Comparison of ENCODE assay signal across 8 cellular contexts in genomic region chr9:104927912-104928740, GRCh38. TPM values are rescaled to one million over a fixed set of nuclear protein-coding genes. Genes with fewer than 3 reads are reported as not detected.
DNase-seq lines count a peak whose midpoint lies in the region; ATAC-seq and TF ChIP-seq lines count a peak whose summit lies in the region.

TSS of gene ABCA1 (minus strand) at chr9:104928155. CDS start at chr9:104903679, 24,476 bp downstream.

- peak within 1 kb of the TSS; percentile 87 for H3K4me2 ChIP-seq in PC-9

- CTCF ChIA-PET in PC-9 (lab: Charles Lee) = interaction anchor here (1.0 to 2.4 kb wide), 2 partner anchors 63 to 65 kb away, joined by 3 to 7 read pairs; no protein-coding TSS in a partner anchor

- WGBS in esophagus muscularis mucosa = 2% methylated on average over 40 of the region's 53 CpGs

- peak within 1 kb of the TSS; percentile 84 for H3K27ac ChIP-seq in PC-9
- H3K27ac ChIP-seq in esophagus muscularis mucosa (replicated peaks in 1 of 4) = peak within 1 kb of the TSS; percentile 91 to 94 (median 94)
- H3K27ac ChIP-seq in mucosa of rectum (ENCODE audit: low read depth in 2 of 2, low read length in 2 of 2) = peak within 1 kb of the TSS; percentile 77 to 90

- intact Hi-C loops in PC-9 (cut with micrococcal nuclease; ENCODE audit: unreplicated experiment) (loop anchor here (1.0 to 5.0 kb wide), 6 partner anchors 40 to 371 kb away; no protein-coding TSS in a partner anchor), esophagus muscularis mucosa (cut with DNase I) (loop anchor here (1.0 to 5.0 kb wide), 7 partner anchors 40 to 487 kb away; partner anchors contain the start of gene SLC44A1)

- no peaks in the 10 kb centered on the region for H3K27me3 ChIP-seq in PC-9 (ENCODE audit: insufficient read depth, low read depth)
- H3K27me3 ChIP-seq in esophagus muscularis mucosa = no peaks in the 10 kb centered on the region
- H3K27me3 ChIP-seq in mucosa of rectum (ENCODE audit: control insufficient read depth in 2 of 2, insufficient read depth in 2 of 2, low read length in 2 of 2) = no peaks in the 10 kb centered on the region

- no peaks in the 10 kb centered on the region for H3K9me3 ChIP-seq in PC-9 (ENCODE audit: insufficient read depth, low read depth)
- no peaks in the 10 kb centered on the region for H3K9me3 ChIP-seq in esophagus muscularis mucosa
- no peaks in the 10 kb centered on the region for H3K9me3 ChIP-seq in mucosa of rectum (ENCODE audit: control insufficient read depth in 2 of 2, low read length in 2 of 2)

- 0 out of 2 replicates have a peak, but pooled peaks cover 4% of the 10 kb centered on the region for H3K36me3 ChIP-seq in PC-9 (ENCODE audit: low read depth)
- H3K36me3 ChIP-seq in esophagus muscularis mucosa = peaks cover 0 to 6% (median 0%) of the 10 kb centered on the region in 4 donors
- H3K36me3 ChIP-seq in mucosa of rectum (ENCODE audit: control insufficient read depth in 2 of 2, insufficient read depth in 2 of 2, low read length in 2 of 2) = peaks cover 0 to 3% of the 10 kb centered on the region in 2 donors

- peak; percentile 41 for ATAC-seq in HG03139 (IDR thresholded peaks at IDR 0.05; ENCODE audit: unreplicated experiment)
- ATAC-seq in HG02623 (IDR thresholded peaks at IDR 0.05; ENCODE audit: unreplicated experiment) = no peak

- TF ChIP-seq EP300 in esophagus muscularis mucosa (IDR thresholded peaks at IDR 0.05) = no peak

- DNase-seq in GDM1 (lab: John Stamatoyannopoulos, UW) (peak; percentile 69), PC-9 (peak; percentile 77), activated T-helper 1 cell treated with Interleukin-2 at 50 U/mL for 16 hours (ENCODE audit: low read depth) (peak; percentile 35), esophagus muscularis mucosa (ENCODE audit: extremely low spot score) (peak; percentile 99)
- DNase-seq in stimulated activated CD8-positive, alpha-beta memory T cell treated with anti-CD3 and anti-CD28 coated beads, Interleukin-7, amount 100 ng/mL, for 1 hour (ENCODE audit: low read depth in 2 of 2) = peak; percentile 13 to 32

- TF ChIP-seq POLR2A in esophagus muscularis mucosa (IDR thresholded peaks at IDR 0.05; ENCODE audit: low read depth) = peak; percentile 81

- no peaks in the 10 kb centered on the region for H3K9me2 ChIP-seq in PC-9 (ENCODE audit: insufficient read depth)

- peak within 1 kb of the TSS; percentile 96 for H3K4me3 ChIP-seq in PC-9
- peak within 1 kb of the TSS; percentile 87 to 93 (median 90) for H3K4me3 ChIP-seq in esophagus muscularis mucosa
- peak within 1 kb of the TSS; percentile 78 to 98 for H3K4me3 ChIP-seq in mucosa of rectum (ENCODE audit: low read length in 2 of 2)

- BruUV-seq in PC-9 (replicated peaks; lab: Mats Ljungman, UMichigan) = no TSS peak

- TF ChIP-seq CTCF in PC-9 (conservative IDR thresholded peaks at IDR 0.05) = no peak
- no peak for TF ChIP-seq CTCF in esophagus muscularis mucosa (IDR thresholded peaks at IDR 0.05)

- H3K79me2 ChIP-seq in PC-9 (ENCODE audit: low read depth) = peaks cover 48% of the 10 kb centered on the region

- peak within 1 kb of the TSS; percentile 70 to 95 for H3K9ac ChIP-seq in mucosa of rectum (ENCODE audit: low read depth in 1 of 2, low read length in 2 of 2)

- H3K4me1 ChIP-seq in PC-9 (replicated peaks; ENCODE audit: insufficient read depth) = peaks cover 28% of the 10 kb centered on the region
- H3K4me1 ChIP-seq in esophagus muscularis mucosa = peaks cover 27 to 39% (median 39%) of the 10 kb centered on the region in 4 donors
- peaks cover 0 to 9% of the 10 kb centered on the region in 2 donors for H3K4me1 ChIP-seq in mucosa of rectum (ENCODE audit: control insufficient read depth in 2 of 2, insufficient read depth in 2 of 2, low read length in 2 of 2)

- H3F3A ChIP-seq in PC-9 (ENCODE audit: insufficient read depth, low read depth) = no peaks in the 10 kb centered on the region

- H2AFZ ChIP-seq in PC-9 = peak within 1 kb of the TSS; percentile 75

- POLR2A ChIA-PET in PC-9 (lab: Charles Lee; ENCODE audit: unreplicated experiment) = interaction anchor here (0.6 to 0.7 kb wide), 2 partner anchors 87 to 319 kb away, joined by 3 to 4 read pairs; no protein-coding TSS in a partner anchor

- H4K20me1 ChIP-seq in PC-9 (ENCODE audit: insufficient read depth) = peaks cover 14% of the 10 kb centered on the region

RNA-seq across cellular contexts. Expression of gene ABCA1, which starts in this region (rescaled TPM):
- total RNA-seq in PC-9 (2021) = 22.4 and 38.3 TPM in 2 replicates
- 10 to 100 TPM; 47.8 to 73.9 (median 54.7) TPM for total RNA-seq in esophagus muscularis mucosa

Comparison
In these comparisons a context has a peak if more than half of its experiments do, and no peak if none do; other contexts are left out.
1. DNase-seq: peak in every context shown above with its lines; median percentile 99 in esophagus muscularis mucosa; 77 in PC-9; 69 in GDM1; 35 in activated T-helper 1 cell treated with Interleukin-2 at 50 U/mL for 16 hours; 22 in stimulated activated CD8-positive, alpha-beta memory T cell treated with anti-CD3 and anti-CD28 coated beads, Interleukin-7, amount 100 ng/mL, for 1 hour.